In the genomic region with DNA sequence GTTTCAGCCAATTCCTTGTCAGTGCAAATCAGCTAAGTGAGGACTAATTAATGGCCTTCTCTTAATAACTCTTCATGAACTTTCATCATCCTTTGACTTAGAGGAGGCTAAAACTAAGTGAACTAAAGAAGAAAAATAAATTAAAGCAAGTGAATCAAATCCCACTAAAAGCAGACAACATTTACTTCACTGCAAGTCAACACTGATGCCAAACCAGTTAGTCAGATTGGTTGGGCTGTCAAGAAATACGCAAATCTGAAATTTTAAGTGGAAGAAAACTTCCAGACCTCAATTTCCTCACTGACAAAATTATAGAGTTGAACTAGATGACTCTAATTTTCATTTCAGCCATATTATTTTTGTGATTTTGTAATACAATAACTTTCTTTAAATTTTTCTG, we compare ENCODE assay signal across 1 cellular context.
TF ChIP-seq lines count a peak whose summit lies in the region.

No MANE protein-coding gene starts in this region.

TF ChIP-seq in SK-N-SH, 30 proteins besides CTCF, POLR2A, EP300 and RAD21 (continued from another document):
- TF ChIP-seq, protein P1, sequence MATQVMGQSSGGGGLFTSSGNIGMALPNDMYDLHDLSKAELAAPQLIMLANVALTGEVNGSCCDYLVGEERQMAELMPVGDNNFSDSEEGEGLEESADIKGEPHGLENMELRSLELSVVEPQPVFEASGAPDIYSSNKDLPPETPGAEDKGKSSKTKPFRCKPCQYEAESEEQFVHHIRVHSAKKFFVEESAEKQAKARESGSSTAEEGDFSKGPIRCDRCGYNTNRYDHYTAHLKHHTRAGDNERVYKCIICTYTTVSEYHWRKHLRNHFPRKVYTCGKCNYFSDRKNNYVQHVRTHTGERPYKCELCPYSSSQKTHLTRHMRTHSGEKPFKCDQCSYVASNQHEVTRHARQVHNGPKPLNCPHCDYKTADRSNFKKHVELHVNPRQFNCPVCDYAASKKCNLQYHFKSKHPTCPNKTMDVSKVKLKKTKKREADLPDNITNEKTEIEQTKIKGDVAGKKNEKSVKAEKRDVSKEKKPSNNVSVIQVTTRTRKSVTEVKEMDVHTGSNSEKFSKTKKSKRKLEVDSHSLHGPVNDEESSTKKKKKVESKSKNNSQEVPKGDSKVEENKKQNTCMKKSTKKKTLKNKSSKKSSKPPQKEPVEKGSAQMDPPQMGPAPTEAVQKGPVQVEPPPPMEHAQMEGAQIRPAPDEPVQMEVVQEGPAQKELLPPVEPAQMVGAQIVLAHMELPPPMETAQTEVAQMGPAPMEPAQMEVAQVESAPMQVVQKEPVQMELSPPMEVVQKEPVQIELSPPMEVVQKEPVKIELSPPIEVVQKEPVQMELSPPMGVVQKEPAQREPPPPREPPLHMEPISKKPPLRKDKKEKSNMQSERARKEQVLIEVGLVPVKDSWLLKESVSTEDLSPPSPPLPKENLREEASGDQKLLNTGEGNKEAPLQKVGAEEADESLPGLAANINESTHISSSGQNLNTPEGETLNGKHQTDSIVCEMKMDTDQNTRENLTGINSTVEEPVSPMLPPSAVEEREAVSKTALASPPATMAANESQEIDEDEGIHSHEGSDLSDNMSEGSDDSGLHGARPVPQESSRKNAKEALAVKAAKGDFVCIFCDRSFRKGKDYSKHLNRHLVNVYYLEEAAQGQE (IDR thresholded peaks at IDR 0.05; ENCODE audit: low read depth, low read length): no peak
- TF ChIP-seq RCOR1 (IDR thresholded peaks at IDR 0.05; ENCODE audit: low read length): no peak
TF ChIP-seq in SK-N-SH: peak in this region for 0.
